ENCODE assay signal across 17 cellular contexts in the genomic region with DNA sequence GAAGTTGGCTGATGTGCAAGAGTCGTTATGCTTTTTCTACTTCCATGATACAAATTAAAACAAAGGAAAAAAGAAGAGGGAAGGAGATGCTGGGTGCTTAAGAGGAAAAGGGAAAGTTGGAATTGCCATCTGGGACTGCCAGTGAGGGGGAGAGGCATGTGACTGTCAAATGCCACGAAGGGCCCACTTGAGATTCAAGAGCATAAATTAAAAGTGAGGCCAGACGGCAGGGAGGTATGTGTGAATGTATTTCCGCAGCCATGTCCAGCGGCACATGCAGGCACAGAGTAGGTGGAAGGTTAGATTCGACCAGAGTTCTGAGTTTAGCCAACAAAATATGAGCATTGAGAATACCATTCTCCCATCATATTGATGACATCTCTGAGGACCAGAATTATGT.
"Had no signal": no experiment of that assay in that cellular context is flagged by ENCODE, and none has a peak within 500 bp of the region (broad histone marks: within the 10 kb centered on the region; RNA-seq: fewer than 3 reads in every experiment).

No MANE protein-coding gene starts in this region.

- H3K4me3 Mint-ChIP-seq: activated naive CD4-positive, alpha-beta T cell treated with anti-CD3 and anti-CD28 coated beads, Interleukin-2, amount 50 U/mL, for 24 hours; activated T-cell treated with anti-CD3 and anti-CD28 coated beads, Interleukin-2, amount 50 U/mL, for 72 hours; dendritic cell treated with granulocyte-macrophage colony-stimulating factor and Interleukin-4, amounts not matched to agents 40 ng/mL and 50 ng/mL, for 4 days; immature natural killer cell; memory B cell; stimulated activated naive B cell treated with anti-CD40 and anti-IgM and Interleukin-4, amounts not matched to agents 10 μg/mL and 1 μg/mL and 100 μg/mL, for 72 hours had no signal

- DNase-seq: activated CD4-positive, alpha-beta T cell treated with anti-CD3 and anti-CD28 coated beads for 1 hour; activated gamma-delta T cell; activated T-cell treated with anti-CD3 and anti-CD28 coated beads, Interleukin-2, amount 50 U/mL, for 72 hours; effector CD8-positive, alpha-beta T cell; heart right ventricle; immature natural killer cell; kidney glomerular epithelial cell; occipital lobe; posterior cingulate gyrus; spleen; stimulated activated naive B cell treated with anti-CD40 and anti-IgM and Interleukin-4, amounts not matched to agents 10 μg/mL and 1 μg/mL and 100 μg/mL, for 72 hours; WERI-Rb-1 had no signal

- H3K9me3 Mint-ChIP-seq: activated naive CD4-positive, alpha-beta T cell treated with anti-CD3 and anti-CD28 coated beads, Interleukin-2, amount 50 U/mL, for 24 hours; activated T-cell treated with anti-CD3 and anti-CD28 coated beads, Interleukin-2, amount 50 U/mL, for 72 hours; dendritic cell treated with granulocyte-macrophage colony-stimulating factor and Interleukin-4, amounts not matched to agents 40 ng/mL and 50 ng/mL, for 4 days; immature natural killer cell; memory B cell; stimulated activated naive B cell treated with anti-CD40 and anti-IgM and Interleukin-4, amounts not matched to agents 10 μg/mL and 1 μg/mL and 100 μg/mL, for 72 hours had no signal

- H3K36me3 Mint-ChIP-seq: activated naive CD4-positive, alpha-beta T cell treated with anti-CD3 and anti-CD28 coated beads, Interleukin-2, amount 50 U/mL, for 24 hours; immature natural killer cell; memory B cell; stimulated activated naive B cell treated with anti-CD40 and anti-IgM and Interleukin-4, amounts not matched to agents 10 μg/mL and 1 μg/mL and 100 μg/mL, for 72 hours had no signal

- H3K4me1 Mint-ChIP-seq: activated naive CD4-positive, alpha-beta T cell treated with anti-CD3 and anti-CD28 coated beads, Interleukin-2, amount 50 U/mL, for 24 hours; immature natural killer cell; stimulated activated naive B cell treated with anti-CD40 and anti-IgM and Interleukin-4, amounts not matched to agents 10 μg/mL and 1 μg/mL and 100 μg/mL, for 72 hours had no signal

- ATAC-seq: activated T-cell treated with anti-CD3 and anti-CD28 coated beads, Interleukin-2, amount 50 U/mL, for 72 hours; esophagus mucosa; gastroesophageal sphincter; stimulated activated naive B cell treated with anti-CD40 and anti-IgM and Interleukin-4, amounts not matched to agents 10 μg/mL and 1 μg/mL and 100 μg/mL, for 72 hours had no signal

- H3K27ac Mint-ChIP-seq: activated naive CD4-positive, alpha-beta T cell treated with anti-CD3 and anti-CD28 coated beads, Interleukin-2, amount 50 U/mL, for 24 hours; activated T-cell treated with anti-CD3 and anti-CD28 coated beads, Interleukin-2, amount 50 U/mL, for 72 hours; dendritic cell treated with granulocyte-macrophage colony-stimulating factor and Interleukin-4, amounts not matched to agents 40 ng/mL and 50 ng/mL, for 4 days; immature natural killer cell; memory B cell; stimulated activated naive B cell treated with anti-CD40 and anti-IgM and Interleukin-4, amounts not matched to agents 10 μg/mL and 1 μg/mL and 100 μg/mL, for 72 hours had no signal
